In the genomic region with DNA sequence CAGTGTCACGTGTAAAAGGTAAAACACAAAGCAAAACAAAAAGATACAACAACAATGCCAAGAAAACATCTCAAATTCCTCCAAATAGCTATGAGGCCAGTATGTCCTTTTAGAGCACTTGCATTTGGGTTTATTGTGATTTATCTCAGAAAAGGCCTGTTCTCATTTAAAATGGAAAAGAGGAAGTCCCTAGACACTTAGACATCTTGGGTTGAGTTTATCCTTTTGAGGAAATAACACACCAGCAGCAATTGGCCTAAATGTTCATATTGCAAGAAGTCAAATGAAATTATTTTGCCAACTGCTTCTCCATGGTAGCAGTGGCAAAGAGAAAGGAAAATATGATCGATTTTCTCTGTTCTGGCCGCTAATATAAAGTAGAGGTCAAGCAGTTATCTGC, we compare ENCODE assay signal across 17 cellular contexts. TPM values are rescaled to one million over a fixed set of nuclear protein-coding genes. Genes with fewer than 3 reads are reported as not detected.
"Had no signal": no experiment of that assay in that cellular context is flagged by ENCODE, and none has a peak within 500 bp of the region (broad histone marks: within the 10 kb centered on the region; RNA-seq: fewer than 3 reads in every experiment).

No MANE protein-coding gene starts in this region.

- H3K27me3 ChIP-seq: ascending aorta, breast epithelium, thyroid gland had no signal

- H3K4me1 ChIP-seq: ascending aorta, breast epithelium, thyroid gland had no signal

- FAIRE-seq: frontal cortex, kidney had no signal

- DNase-seq: activated CD4-positive, alpha-beta T cell treated with anti-CD3 and anti-CD28 coated beads for 1 hour; activated CD4-positive, alpha-beta T cell treated with anti-CD3 and anti-CD28 coated beads, Interleukin-2, amount 50 U/mL, for 48 hours; activated gamma-delta T cell; effector CD4-positive, alpha-beta T cell; kidney; natural killer cell; nucleus accumbens; stimulated activated CD4-positive, alpha-beta T cell treated with anti-CD3 and anti-CD28 coated beads, Interleukin-1b, Interleukin-23, amount 100 ng/mL, for 48 hours; stimulated activated CD8-positive, alpha-beta memory T cell treated with anti-CD3 and anti-CD28 coated beads, Interleukin-4, amount 100 ng/mL, for 48 hours; stimulated activated naive CD4-positive, alpha-beta T cell; thyroid gland had no signal

- H3K36me3 ChIP-seq: ascending aorta, breast epithelium, thyroid gland had no signal

- H3K27ac ChIP-seq: ascending aorta, breast epithelium, thyroid gland, VCaP had no signal

- H3K4me3 ChIP-seq: ascending aorta, breast epithelium, lung, thyroid gland had no signal

- ATAC-seq: left lobe of liver, natural killer cell had no signal

- H3K9me3 ChIP-seq: ascending aorta, breast epithelium, thyroid gland had no signal

RNA-seq across cellular contexts. Expression of gene FRMPD1, which starts 59.3 kb away (rescaled TPM):
- total RNA-seq: ascending aorta, natural killer cell had no signal
